26 cellular contexts compared by ENCODE assay signal in the genomic region with DNA sequence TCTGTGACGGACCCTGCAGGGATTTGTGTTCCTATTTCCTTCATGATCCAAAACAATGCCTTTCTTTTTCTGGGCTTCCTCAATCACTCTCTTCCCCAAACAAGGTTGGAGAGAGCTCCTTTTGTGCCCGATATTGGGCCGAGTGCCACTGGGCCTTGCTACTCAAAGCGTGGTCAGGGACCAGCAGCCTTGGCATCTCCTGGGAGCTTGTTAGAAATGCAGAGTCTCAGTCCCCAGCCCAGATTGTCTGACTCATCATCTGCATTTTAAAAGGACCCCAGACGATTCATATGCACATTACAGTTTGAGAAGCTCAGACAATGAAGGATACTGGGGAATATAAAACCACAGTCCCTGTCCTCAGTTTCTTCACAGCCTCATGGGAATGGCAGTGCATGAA. TPM values are rescaled to one million over a fixed set of nuclear protein-coding genes. Genes with fewer than 3 reads are reported as not detected.
A peak's percentile ranks its signal among the peaks of the same experiment; 100 is the strongest.
DNase-seq lines count a peak whose midpoint lies in the region; ATAC-seq and TF ChIP-seq lines count a peak whose summit lies in the region.
"Had no signal": no experiment of that assay in that cellular context is flagged by ENCODE, and none has a peak within 500 bp of the region (broad histone marks: within the 10 kb centered on the region; RNA-seq: fewer than 3 reads in every experiment).

No MANE protein-coding gene starts in this region.

- H3K27me3 ChIP-seq in iPS DF 6.9 (ENCODE audit: control insufficient read depth, insufficient read depth, low read length): no peaks in the 10 kb centered on the region
- H3K27me3 ChIP-seq: esophagus squamous epithelium, sigmoid colon, thyroid gland had no signal

- H3K4me3 Mint-ChIP-seq in brain: peak overlapping the region in 1 of 5 experiments; percentile 49
- H3K4me3 Mint-ChIP-seq: activated CD4-positive, alpha-beta memory T cell treated with anti-CD3 and anti-CD28 coated beads, Interleukin-2, amount 10 ng/mL, durations not matched to agents 7 days and 5 days; CD14-positive monocyte; stimulated activated effector memory CD8-positive, alpha-beta T cell treated with anti-CD3 and anti-CD28 coated beads, Interleukin-12 subunit alpha, Interleukin-12 subunit beta, amount 100 ng/mL, for 72 hours had no signal

- H3K4me3 ChIP-seq in iPS DF 6.9 (ENCODE audit: low read length): no peak overlapping the region
- H3K4me3 ChIP-seq: esophagus squamous epithelium, sigmoid colon, thyroid gland had no signal

- peaks cover 4% of the 10 kb centered on the region for H3K36me3 Mint-ChIP-seq in brain
- H3K36me3 Mint-ChIP-seq: CD14-positive monocyte; stimulated activated effector memory CD8-positive, alpha-beta T cell treated with anti-CD3 and anti-CD28 coated beads, Interleukin-12 subunit alpha, Interleukin-12 subunit beta, amount 100 ng/mL, for 72 hours had no signal

- DNase-seq in G401 (ENCODE audit: low spot score) (peak; percentile 53), iPS DF 6.9 (ENCODE audit: low read depth, low spot score) (peak; percentile 25), occipital lobe (lab: John Stamatoyannopoulos, UW) (peak; percentile 51), NCI-H187 (lab: John Stamatoyannopoulos, UW) (no peak)
- DNase-seq in activated T-cell treated with anti-CD3 and anti-CD28 coated beads, Interleukin-2, amount 50 U/mL, for 1 hour: no peak
- DNase-seq: activated CD4-positive, alpha-beta memory T cell treated with anti-CD3 and anti-CD28 coated beads, Interleukin-2, amount 10 ng/mL, durations not matched to agents 7 days and 5 days; activated CD4-positive, CD25-positive, alpha-beta regulatory T cell; activated naive CD4-positive, alpha-beta T cell treated with Interleukin-2 at 50 U/mL for 16 hours; aorta; effector CD8-positive, alpha-beta T cell; esophagus squamous epithelium; left ventricle myocardium superior; NCI-H1048; NCI-H446; NK-92 treated with Interleukin-12 subunit alpha and Interleukin-12 subunit beta, amount 100 ng/mL, for 24 hours; sigmoid colon had no signal

- peaks cover 0 to 2% (median 0%) of the 10 kb centered on the region in 5 experiments for H3K9me3 Mint-ChIP-seq in brain
- H3K9me3 Mint-ChIP-seq: activated CD4-positive, alpha-beta memory T cell treated with anti-CD3 and anti-CD28 coated beads, Interleukin-2, amount 10 ng/mL, durations not matched to agents 7 days and 5 days; CD14-positive monocyte; stimulated activated effector memory CD8-positive, alpha-beta T cell treated with anti-CD3 and anti-CD28 coated beads, Interleukin-12 subunit alpha, Interleukin-12 subunit beta, amount 100 ng/mL, for 72 hours had no signal

- H3K36me3 ChIP-seq in iPS DF 6.9 (ENCODE audit: control insufficient read depth, insufficient read depth, low read length): no peaks in the 10 kb centered on the region
- H3K36me3 ChIP-seq: esophagus squamous epithelium, sigmoid colon, thyroid gland had no signal

- H3K27ac ChIP-seq in iPS DF 6.9 (ENCODE audit: low read length): no peak overlapping the region
- H3K27ac ChIP-seq: esophagus squamous epithelium, KMS-11, sigmoid colon, thyroid gland had no signal

- peaks cover 74% of the 10 kb centered on the region for H3K4me1 Mint-ChIP-seq in brain
- H3K4me1 Mint-ChIP-seq: activated CD4-positive, alpha-beta memory T cell treated with anti-CD3 and anti-CD28 coated beads, Interleukin-2, amount 10 ng/mL, durations not matched to agents 7 days and 5 days; stimulated activated effector memory CD8-positive, alpha-beta T cell treated with anti-CD3 and anti-CD28 coated beads, Interleukin-12 subunit alpha, Interleukin-12 subunit beta, amount 100 ng/mL, for 72 hours had no signal

- peaks cover 39% of the 10 kb centered on the region for H3K27me3 Mint-ChIP-seq in brain

- no peak for TF ChIP-seq CTCF in brain (conservative IDR thresholded peaks at IDR 0.05)

- H3K9me3 ChIP-seq in iPS DF 6.9 (ENCODE audit: control insufficient read depth, insufficient read depth, low read length): no peaks in the 10 kb centered on the region
- H3K9me3 ChIP-seq: esophagus squamous epithelium, sigmoid colon, thyroid gland had no signal

- in situ Hi-C loops in G401 (cut with HindIII; ENCODE audit: low sequenced_read_pairs): no loop called here

- peak overlapping the region in 4 of 5 experiments; percentile 70 to 97 (median 90) for H3K27ac Mint-ChIP-seq in brain
- H3K27ac Mint-ChIP-seq: activated CD4-positive, alpha-beta memory T cell treated with anti-CD3 and anti-CD28 coated beads, Interleukin-2, amount 10 ng/mL, durations not matched to agents 7 days and 5 days; CD14-positive monocyte; stimulated activated effector memory CD8-positive, alpha-beta T cell treated with anti-CD3 and anti-CD28 coated beads, Interleukin-12 subunit alpha, Interleukin-12 subunit beta, amount 100 ng/mL, for 72 hours had no signal

- peaks cover 17% of the 10 kb centered on the region for H3K4me1 ChIP-seq in iPS DF 6.9 (ENCODE audit: control insufficient read depth, insufficient read depth, low read length)
- H3K4me1 ChIP-seq: sigmoid colon had no signal

- ATAC-seq in HG03354 (IDR thresholded peaks at IDR 0.05; ENCODE audit: poor library complexity, severe bottlenecking, unreplicated experiment) (no peak), HG03175 (IDR thresholded peaks at IDR 0.05; ENCODE audit: unreplicated experiment) (no peak)
- ATAC-seq: left ventricle myocardium superior; Panc1; stimulated activated effector memory CD8-positive, alpha-beta T cell treated with anti-CD3 and anti-CD28 coated beads, Interleukin-12 subunit alpha, Interleukin-12 subunit beta, amount 100 ng/mL, for 72 hours had no signal

- no CpG with 5 or more reads among the region's 5 CpGs for WGBS in iPS DF 6.9 (ENCODE audit: insufficient coverage, insufficient read length)

RNA-seq across cellular contexts. Expression of a gene that starts 19.9 kb away (rescaled TPM):
- total RNA-seq in G401 (2014; rRNA removed; shearing (Covaris generic)): 8.4 and 13.2 TPM in 2 replicates
- polyA plus RNA-seq in brain (ENCODE audit: insufficient read depth, low read depth, low replicate concordance): 32.5 TPM
- total RNA-seq in occipital lobe: 24.0 TPM
- polyA plus RNA-seq: aorta had no signal

RNA-seq across cellular contexts. Expression of a gene that starts 28.2 kb away (rescaled TPM):
- total RNA-seq in G401 (2014; rRNA removed; shearing (Covaris generic)): 0.47 TPM in 1 of 2 replicates, not detected in the other
- not detected for polyA plus RNA-seq in brain (ENCODE audit: insufficient read depth, low read depth, low replicate concordance)
- not detected for total RNA-seq in occipital lobe
- total RNA-seq: activated CD4-positive, alpha-beta memory T cell treated with anti-CD3 and anti-CD28 coated beads, Interleukin-2, amount 10 ng/mL, durations not matched to agents 7 days and 5 days; aorta; cerebellum; esophagus squamous epithelium; HT-29; left ventricle myocardium superior; sigmoid colon had no signal
- polyA plus RNA-seq: aorta, sigmoid colon had no signal

RNA-seq across cellular contexts. Expression of a gene that starts 39.1 kb away (rescaled TPM):
- total RNA-seq in G401 (2014; rRNA removed; shearing (Covaris generic)): 1.3 TPM in 1 of 2 replicates, not detected in the other
- polyA plus RNA-seq in brain (ENCODE audit: insufficient read depth, low read depth, low replicate concordance): 47.9 TPM
- 1.6 TPM for total RNA-seq in occipital lobe
- total RNA-seq: activated CD4-positive, alpha-beta memory T cell treated with anti-CD3 and anti-CD28 coated beads, Interleukin-2, amount 10 ng/mL, durations not matched to agents 7 days and 5 days; HT-29 had no signal

Comparison
In these comparisons a context has a peak if more than half of its experiments do, and no peak if none do; other contexts are left out.
1. DNase-seq: peak in G401 (single experiment), iPS DF 6.9 (single experiment) and occipital lobe (single experiment); none in NCI-H187 (0 of 2) and activated T-cell treated with anti-CD3 and anti-CD28 coated beads, Interleukin-2, amount 50 U/mL, for 1 hour (single experiment).